Comparison of ENCODE assay signal across 2 cellular contexts in genomic region chr5:61748651-61749050, GRCh38.
A peak's percentile ranks its signal among the peaks of the same experiment; 100 is the strongest.
TF ChIP-seq lines count a peak whose summit lies in the region.

No MANE protein-coding gene starts in this region.

TF ChIP-seq in GM23338, 12 proteins besides CTCF, POLR2A, EP300 and RAD21 (continued from another document):
- TF ChIP-seq, protein P1, sequence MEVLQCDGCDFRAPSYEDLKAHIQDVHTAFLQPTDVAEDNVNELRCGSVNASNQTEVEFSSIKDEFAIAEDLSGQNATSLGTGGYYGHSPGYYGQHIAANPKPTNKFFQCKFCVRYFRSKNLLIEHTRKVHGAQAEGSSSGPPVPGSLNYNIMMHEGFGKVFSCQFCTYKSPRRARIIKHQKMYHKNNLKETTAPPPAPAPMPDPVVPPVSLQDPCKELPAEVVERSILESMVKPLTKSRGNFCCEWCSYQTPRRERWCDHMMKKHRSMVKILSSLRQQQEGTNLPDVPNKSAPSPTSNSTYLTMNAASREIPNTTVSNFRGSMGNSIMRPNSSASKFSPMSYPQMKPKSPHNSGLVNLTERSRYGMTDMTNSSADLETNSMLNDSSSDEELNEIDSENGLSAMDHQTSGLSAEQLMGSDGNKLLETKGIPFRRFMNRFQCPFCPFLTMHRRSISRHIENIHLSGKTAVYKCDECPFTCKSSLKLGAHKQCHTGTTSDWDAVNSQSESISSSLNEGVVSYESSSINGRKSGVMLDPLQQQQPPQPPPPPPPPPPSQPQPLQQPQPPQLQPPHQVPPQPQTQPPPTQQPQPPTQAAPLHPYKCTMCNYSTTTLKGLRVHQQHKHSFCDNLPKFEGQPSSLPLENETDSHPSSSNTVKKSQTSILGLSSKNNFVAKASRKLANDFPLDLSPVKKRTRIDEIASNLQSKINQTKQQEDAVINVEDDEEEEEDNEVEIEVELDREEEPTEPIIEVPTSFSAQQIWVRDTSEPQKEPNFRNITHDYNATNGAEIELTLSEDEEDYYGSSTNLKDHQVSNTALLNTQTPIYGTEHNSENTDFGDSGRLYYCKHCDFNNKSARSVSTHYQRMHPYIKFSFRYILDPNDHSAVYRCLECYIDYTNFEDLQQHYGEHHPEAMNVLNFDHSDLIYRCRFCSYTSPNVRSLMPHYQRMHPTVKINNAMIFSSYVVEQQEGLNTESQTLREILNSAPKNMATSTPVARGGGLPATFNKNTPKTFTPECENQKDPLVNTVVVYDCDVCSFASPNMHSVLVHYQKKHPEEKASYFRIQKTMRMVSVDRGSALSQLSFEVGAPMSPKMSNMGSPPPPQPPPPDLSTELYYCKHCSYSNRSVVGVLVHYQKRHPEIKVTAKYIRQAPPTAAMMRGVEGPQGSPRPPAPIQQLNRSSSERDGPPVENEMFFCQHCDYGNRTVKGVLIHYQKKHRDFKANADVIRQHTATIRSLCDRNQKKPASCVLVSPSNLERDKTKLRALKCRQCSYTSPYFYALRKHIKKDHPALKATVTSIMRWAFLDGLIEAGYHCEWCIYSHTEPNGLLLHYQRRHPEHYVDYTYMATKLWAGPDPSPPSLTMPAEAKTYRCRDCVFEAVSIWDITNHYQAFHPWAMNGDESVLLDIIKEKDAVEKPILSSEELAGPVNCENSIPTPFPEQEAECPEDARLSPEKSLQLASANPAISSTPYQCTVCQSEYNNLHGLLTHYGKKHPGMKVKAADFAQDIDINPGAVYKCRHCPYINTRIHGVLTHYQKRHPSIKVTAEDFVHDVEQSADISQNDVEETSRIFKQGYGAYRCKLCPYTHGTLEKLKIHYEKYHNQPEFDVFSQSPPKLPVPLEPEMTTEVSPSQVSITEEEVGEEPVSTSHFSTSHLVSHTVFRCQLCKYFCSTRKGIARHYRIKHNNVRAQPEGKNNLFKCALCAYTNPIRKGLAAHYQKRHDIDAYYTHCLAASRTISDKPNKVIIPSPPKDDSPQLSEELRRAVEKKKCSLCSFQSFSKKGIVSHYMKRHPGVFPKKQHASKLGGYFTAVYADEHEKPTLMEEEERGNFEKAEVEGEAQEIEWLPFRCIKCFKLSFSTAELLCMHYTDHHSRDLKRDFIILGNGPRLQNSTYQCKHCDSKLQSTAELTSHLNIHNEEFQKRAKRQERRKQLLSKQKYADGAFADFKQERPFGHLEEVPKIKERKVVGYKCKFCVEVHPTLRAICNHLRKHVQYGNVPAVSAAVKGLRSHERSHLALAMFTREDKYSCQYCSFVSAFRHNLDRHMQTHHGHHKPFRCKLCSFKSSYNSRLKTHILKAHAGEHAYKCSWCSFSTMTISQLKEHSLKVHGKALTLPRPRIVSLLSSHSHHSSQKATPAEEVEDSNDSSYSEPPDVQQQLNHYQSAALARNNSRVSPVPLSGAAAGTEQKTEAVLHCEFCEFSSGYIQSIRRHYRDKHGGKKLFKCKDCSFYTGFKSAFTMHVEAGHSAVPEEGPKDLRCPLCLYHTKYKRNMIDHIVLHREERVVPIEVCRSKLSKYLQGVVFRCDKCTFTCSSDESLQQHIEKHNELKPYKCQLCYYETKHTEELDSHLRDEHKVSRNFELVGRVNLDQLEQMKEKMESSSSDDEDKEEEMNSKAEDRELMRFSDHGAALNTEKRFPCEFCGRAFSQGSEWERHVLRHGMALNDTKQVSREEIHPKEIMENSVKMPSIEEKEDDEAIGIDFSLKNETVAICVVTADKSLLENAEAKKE (CRISPR knock-in tag; IDR thresholded peaks at IDR 0.05) = no peak
- TF ChIP-seq CREB1 (CRISPR knock-in tag; IDR thresholded peaks at IDR 0.05; ENCODE audit: low read depth) (no peak), EZH2 (IDR thresholded peaks at IDR 0.05; ENCODE audit: low read depth, unreplicated experiment) (no peak), ZNF114 (CRISPR knock-in tag; IDR thresholded peaks at IDR 0.05) (no peak), JUNB (IDR thresholded peaks at IDR 0.05; ENCODE audit: unreplicated experiment) (no peak), NANOG (IDR thresholded peaks at IDR 0.05; ENCODE audit: borderline replicate concordance) (no peak)
- TF ChIP-seq, protein P2, sequence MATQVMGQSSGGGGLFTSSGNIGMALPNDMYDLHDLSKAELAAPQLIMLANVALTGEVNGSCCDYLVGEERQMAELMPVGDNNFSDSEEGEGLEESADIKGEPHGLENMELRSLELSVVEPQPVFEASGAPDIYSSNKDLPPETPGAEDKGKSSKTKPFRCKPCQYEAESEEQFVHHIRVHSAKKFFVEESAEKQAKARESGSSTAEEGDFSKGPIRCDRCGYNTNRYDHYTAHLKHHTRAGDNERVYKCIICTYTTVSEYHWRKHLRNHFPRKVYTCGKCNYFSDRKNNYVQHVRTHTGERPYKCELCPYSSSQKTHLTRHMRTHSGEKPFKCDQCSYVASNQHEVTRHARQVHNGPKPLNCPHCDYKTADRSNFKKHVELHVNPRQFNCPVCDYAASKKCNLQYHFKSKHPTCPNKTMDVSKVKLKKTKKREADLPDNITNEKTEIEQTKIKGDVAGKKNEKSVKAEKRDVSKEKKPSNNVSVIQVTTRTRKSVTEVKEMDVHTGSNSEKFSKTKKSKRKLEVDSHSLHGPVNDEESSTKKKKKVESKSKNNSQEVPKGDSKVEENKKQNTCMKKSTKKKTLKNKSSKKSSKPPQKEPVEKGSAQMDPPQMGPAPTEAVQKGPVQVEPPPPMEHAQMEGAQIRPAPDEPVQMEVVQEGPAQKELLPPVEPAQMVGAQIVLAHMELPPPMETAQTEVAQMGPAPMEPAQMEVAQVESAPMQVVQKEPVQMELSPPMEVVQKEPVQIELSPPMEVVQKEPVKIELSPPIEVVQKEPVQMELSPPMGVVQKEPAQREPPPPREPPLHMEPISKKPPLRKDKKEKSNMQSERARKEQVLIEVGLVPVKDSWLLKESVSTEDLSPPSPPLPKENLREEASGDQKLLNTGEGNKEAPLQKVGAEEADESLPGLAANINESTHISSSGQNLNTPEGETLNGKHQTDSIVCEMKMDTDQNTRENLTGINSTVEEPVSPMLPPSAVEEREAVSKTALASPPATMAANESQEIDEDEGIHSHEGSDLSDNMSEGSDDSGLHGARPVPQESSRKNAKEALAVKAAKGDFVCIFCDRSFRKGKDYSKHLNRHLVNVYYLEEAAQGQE (IDR thresholded peaks at IDR 0.05; ENCODE audit: unreplicated experiment) = no peak

TF ChIP-seq in HEK293, 187 proteins besides CTCF, POLR2A, EP300 and RAD21 (continued from another document and continues in another):
- TF ChIP-seq AEBP2 (tag by site-specific recombination; IDR thresholded peaks at IDR 0.05; ENCODE audit: borderline replicate concordance) = 0 out of 2 replicates have a peak, but pooled peaks have one; percentile 10
- TF ChIP-seq, protein P3, sequence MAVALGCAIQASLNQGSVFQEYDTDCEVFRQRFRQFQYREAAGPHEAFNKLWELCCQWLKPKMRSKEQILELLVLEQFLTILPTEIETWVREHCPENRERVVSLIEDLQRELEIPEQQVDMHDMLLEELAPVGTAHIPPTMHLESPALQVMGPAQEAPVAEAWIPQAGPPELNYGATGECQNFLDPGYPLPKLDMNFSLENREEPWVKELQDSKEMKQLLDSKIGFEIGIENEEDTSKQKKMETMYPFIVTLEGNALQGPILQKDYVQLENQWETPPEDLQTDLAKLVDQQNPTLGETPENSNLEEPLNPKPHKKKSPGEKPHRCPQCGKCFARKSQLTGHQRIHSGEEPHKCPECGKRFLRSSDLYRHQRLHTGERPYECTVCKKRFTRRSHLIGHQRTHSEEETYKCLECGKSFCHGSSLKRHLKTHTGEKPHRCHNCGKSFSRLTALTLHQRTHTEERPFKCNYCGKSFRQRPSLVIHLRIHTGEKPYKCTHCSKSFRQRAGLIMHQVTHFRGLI (tag by site-specific recombination; IDR thresholded peaks at IDR 0.05) = no peak
- TF ChIP-seq ZNF292 (tag by site-specific recombination; IDR thresholded peaks at IDR 0.05; ENCODE audit: borderline replicate concordance, low read depth) = peak; percentile 53; the same call in 1 of the 2 replicates
- no peak for TF ChIP-seq ZNF548 (tag by site-specific recombination; IDR thresholded peaks at IDR 0.05)
- TF ChIP-seq, protein P2 (tag by site-specific recombination; IDR thresholded peaks at IDR 0.05) = 0 out of 2 replicates have a peak, but pooled peaks have one; percentile 15
- no peak for TF ChIP-seq ZNF211 (tag by site-specific recombination; IDR thresholded peaks at IDR 0.05; ENCODE audit: low read depth)
- TF ChIP-seq ZNF366 (tag by site-specific recombination; conservative IDR thresholded peaks at IDR 0.05) = no peak
- TF ChIP-seq ZNF433 (tag by site-specific recombination; IDR thresholded peaks at IDR 0.05; ENCODE audit: low read depth) = peak; percentile 55
- TF ChIP-seq ZBTB8A (tag by site-specific recombination; IDR thresholded peaks at IDR 0.05) = peak; percentile 41
- TF ChIP-seq TRIM28 (IDR thresholded peaks at IDR 0.05; ENCODE audit: borderline replicate concordance, low read length) = no peak
- TF ChIP-seq ZBTB1 (tag by site-specific recombination; IDR thresholded peaks at IDR 0.05) = 0 out of 2 replicates have a peak, but pooled peaks have one; percentile 59
- TF ChIP-seq RBAK (tag by site-specific recombination; IDR thresholded peaks at IDR 0.05) = no peak
- peak; percentile 43 for TF ChIP-seq ZNF510 (tag by site-specific recombination; IDR thresholded peaks at IDR 0.05; ENCODE audit: insufficient replicate concordance)
- no peak for TF ChIP-seq ZNF626 (tag by site-specific recombination; IDR thresholded peaks at IDR 0.05)
- TF ChIP-seq ZNF202 (tag by site-specific recombination; IDR thresholded peaks at IDR 0.05; ENCODE audit: borderline replicate concordance) = peak; percentile 68; the same call in 1 of the 2 replicates
- peak; percentile 58 for TF ChIP-seq ZNF426 (tag by site-specific recombination; IDR thresholded peaks at IDR 0.05)
- TF ChIP-seq, protein P4, sequence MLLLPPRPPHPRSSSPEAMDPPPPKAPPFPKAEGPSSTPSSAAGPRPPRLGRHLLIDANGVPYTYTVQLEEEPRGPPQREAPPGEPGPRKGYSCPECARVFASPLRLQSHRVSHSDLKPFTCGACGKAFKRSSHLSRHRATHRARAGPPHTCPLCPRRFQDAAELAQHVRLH (tag by site-specific recombination; IDR thresholded peaks at IDR 0.05) = no peak
- TF ChIP-seq, protein P5, sequence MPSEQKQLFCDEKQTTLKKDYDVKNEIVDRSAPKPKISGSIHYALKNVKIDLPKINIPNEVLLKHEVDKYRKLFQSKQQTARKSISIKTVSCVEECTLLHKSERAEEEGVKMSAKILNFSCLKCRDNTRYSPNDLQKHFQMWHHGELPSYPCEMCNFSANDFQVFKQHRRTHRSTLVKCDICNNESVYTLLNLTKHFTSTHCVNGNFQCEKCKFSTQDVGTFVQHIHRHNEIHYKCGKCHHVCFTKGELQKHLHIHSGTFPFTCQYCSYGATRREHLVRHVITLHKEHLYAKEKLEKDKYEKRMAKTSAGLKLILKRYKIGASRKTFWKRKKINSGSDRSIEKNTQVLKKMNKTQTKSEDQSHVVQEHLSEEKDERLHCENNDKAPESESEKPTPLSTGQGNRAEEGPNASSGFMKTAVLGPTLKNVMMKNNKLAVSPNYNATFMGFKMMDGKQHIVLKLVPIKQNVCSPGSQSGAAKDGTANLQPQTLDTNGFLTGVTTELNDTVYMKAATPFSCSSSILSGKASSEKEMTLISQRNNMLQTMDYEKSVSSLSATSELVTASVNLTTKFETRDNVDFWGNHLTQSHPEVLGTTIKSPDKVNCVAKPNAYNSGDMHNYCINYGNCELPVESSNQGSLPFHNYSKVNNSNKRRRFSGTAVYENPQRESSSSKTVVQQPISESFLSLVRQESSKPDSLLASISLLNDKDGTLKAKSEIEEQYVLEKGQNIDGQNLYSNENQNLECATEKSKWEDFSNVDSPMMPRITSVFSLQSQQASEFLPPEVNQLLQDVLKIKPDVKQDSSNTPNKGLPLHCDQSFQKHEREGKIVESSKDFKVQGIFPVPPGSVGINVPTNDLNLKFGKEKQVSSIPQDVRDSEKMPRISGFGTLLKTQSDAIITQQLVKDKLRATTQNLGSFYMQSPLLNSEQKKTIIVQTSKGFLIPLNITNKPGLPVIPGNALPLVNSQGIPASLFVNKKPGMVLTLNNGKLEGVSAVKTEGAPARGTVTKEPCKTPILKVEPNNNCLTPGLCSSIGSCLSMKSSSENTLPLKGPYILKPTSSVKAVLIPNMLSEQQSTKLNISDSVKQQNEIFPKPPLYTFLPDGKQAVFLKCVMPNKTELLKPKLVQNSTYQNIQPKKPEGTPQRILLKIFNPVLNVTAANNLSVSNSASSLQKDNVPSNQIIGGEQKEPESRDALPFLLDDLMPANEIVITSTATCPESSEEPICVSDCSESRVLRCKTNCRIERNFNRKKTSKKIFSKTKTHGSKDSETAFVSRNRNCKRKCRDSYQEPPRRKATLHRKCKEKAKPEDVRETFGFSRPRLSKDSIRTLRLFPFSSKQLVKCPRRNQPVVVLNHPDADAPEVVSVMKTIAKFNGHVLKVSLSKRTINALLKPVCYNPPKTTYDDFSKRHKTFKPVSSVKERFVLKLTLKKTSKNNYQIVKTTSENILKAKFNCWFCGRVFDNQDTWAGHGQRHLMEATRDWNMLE (tag by site-specific recombination; conservative IDR thresholded peaks at IDR 0.05; ENCODE audit: low read depth) = peak; percentile 67; the same call in 1 of the 2 replicates
